8 cellular contexts compared by ENCODE assay signal in the genomic region with DNA sequence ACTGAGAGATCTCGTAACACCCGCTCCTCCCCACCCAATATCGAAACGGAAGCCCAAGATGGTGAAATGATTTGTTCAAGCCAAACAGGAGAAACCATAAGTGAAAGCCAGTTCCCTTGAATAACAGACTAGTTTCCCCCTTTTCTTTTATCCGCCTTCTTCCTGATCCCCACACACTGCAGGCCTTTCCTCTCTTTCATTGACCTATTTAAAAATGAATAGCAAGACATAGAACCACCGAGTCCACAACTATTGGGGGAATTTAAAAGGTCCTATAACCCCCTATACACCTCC. TPM values are rescaled to one million over a fixed set of nuclear protein-coding genes. Genes with fewer than 3 reads are reported as not detected.
DNase-seq lines count a peak whose midpoint lies in the region; ATAC-seq and TF ChIP-seq lines count a peak whose summit lies in the region.

No MANE protein-coding gene starts in this region.

- peak overlapping the region; percentile 69 to 91 (median 77) for H3K4me2 ChIP-seq in BLaER1 treated with 17β-estradiol and CSF1 and Interleukin-3, amounts not matched to agents 10 nM and 100 nM

- no peaks in the 10 kb centered on the region for H3K36me3 Mint-ChIP-seq in natural killer cell treated with Interleukin-12 subunit alpha and Interleukin-12 subunit beta and Interleukin-15 and Interleukin-18, amount 100 ng/mL, for 72 hours

- no peak for ATAC-seq in natural killer cell treated with Interleukin-12 subunit alpha and Interleukin-12 subunit beta and Interleukin-15 and Interleukin-18, amount 100 ng/mL, for 72 hours
- no peak for ATAC-seq in GM18861 (IDR thresholded peaks at IDR 0.05; ENCODE audit: unreplicated experiment)
- ATAC-seq in sciatic nerve = no peak

- no peaks in the 10 kb centered on the region for H3K9me3 ChIP-seq in BLaER1 treated with 17β-estradiol and CSF1 and Interleukin-3, amounts not matched to agents 10 nM and 100 nM (replicated peaks in 1 of 11)

- peaks cover 26 to 27% of the 10 kb centered on the region in 2 donors for H3K4me1 Mint-ChIP-seq in natural killer cell treated with Interleukin-12 subunit alpha and Interleukin-12 subunit beta and Interleukin-15 and Interleukin-18, amount 100 ng/mL, for 72 hours (ENCODE audit: low read depth in 2 of 2)

- peaks cover 17 to 40% (median 19%) of the 10 kb centered on the region in 10 experiments; a peak in 17 of 20 replicates for H3K4me1 ChIP-seq in BLaER1 treated with 17β-estradiol and CSF1 and Interleukin-3, amounts not matched to agents 10 nM and 100 nM

- H3K9ac ChIP-seq in BLaER1 treated with 17β-estradiol and CSF1 and Interleukin-3, amounts not matched to agents 10 nM and 100 nM = peak overlapping the region; percentile 78 to 87 (median 84)

- no peaks in the 10 kb centered on the region for H3K27me3 ChIP-seq in BLaER1 treated with 17β-estradiol and CSF1 and Interleukin-3, amounts not matched to agents 10 nM and 100 nM

- no peaks in the 10 kb centered on the region for H4K20me1 ChIP-seq in BLaER1 treated with 17β-estradiol and CSF1 and Interleukin-3, amounts not matched to agents 10 nM and 100 nM

- peak; percentile 41 for DNase-seq in KBM-7
- DNase-seq in coronary artery (ENCODE audit: low spot score) = no peak
- DNase-seq in natural killer cell treated with Interleukin-12 subunit alpha and Interleukin-12 subunit beta and Interleukin-15 and Interleukin-18, amount 100 ng/mL, for 72 hours (ENCODE audit: low spot score) = no peak
- DNase-seq in medulla oblongata (ENCODE audit: extremely low spot score) = no peak
- no peak for DNase-seq in sciatic nerve (ENCODE audit: low spot score)
- no peak for DNase-seq in NCI-H1105 treated with DMSO at 0.1 percent for 48 hours (lab: John Stamatoyannopoulos, UW)

- peak overlapping the region; percentile 80 to 93 (median 85) for H3K27ac ChIP-seq in BLaER1 treated with 17β-estradiol and CSF1 and Interleukin-3, amounts not matched to agents 10 nM and 100 nM
- H3K27ac ChIP-seq in coronary artery = peak overlapping the region; percentile 90 to 98

- no peak for TF ChIP-seq CTCF in coronary artery (IDR thresholded peaks at IDR 0.05)

- peak overlapping the region; percentile 50 to 77 (median 70) for H3K4me3 ChIP-seq in BLaER1 treated with 17β-estradiol and CSF1 and Interleukin-3, amounts not matched to agents 10 nM and 100 nM
- peak overlapping the region; percentile 82 for H3K4me3 ChIP-seq in coronary artery

- peak overlapping the region; percentile 96 to 98 for H3K27ac Mint-ChIP-seq in natural killer cell treated with Interleukin-12 subunit alpha and Interleukin-12 subunit beta and Interleukin-15 and Interleukin-18, amount 100 ng/mL, for 72 hours

- H3K27me3 Mint-ChIP-seq in natural killer cell treated with Interleukin-12 subunit alpha and Interleukin-12 subunit beta and Interleukin-15 and Interleukin-18, amount 100 ng/mL, for 72 hours = no peaks in the 10 kb centered on the region

- H3K36me3 ChIP-seq in BLaER1 treated with 17β-estradiol and CSF1 and Interleukin-3, amounts not matched to agents 10 nM and 100 nM = peaks cover 21 to 34% (median 27%) of the 10 kb centered on the region in 11 experiments

- in situ Hi-C loops in KBM-7 (cut with MboI; ENCODE audit: low pct_unique_long_range_greater_than_20kb, low sequenced_read_pairs) = loop anchor here (25.0 kb wide), 1 partner anchor 790 kb away; no protein-coding TSS in a partner anchor

- intact Hi-C loops in sciatic nerve (cut with DNase I) = no loop called here

- H3K9me3 Mint-ChIP-seq in natural killer cell treated with Interleukin-12 subunit alpha and Interleukin-12 subunit beta and Interleukin-15 and Interleukin-18, amount 100 ng/mL, for 72 hours = no peaks in the 10 kb centered on the region

- H3K4me3 Mint-ChIP-seq in natural killer cell treated with Interleukin-12 subunit alpha and Interleukin-12 subunit beta and Interleukin-15 and Interleukin-18, amount 100 ng/mL, for 72 hours = peak overlapping the region; percentile 89

RNA-seq across cellular contexts. Expression of gene COX17, which starts 0.4 kb away (rescaled TPM):
- total RNA-seq in natural killer cell treated with Interleukin-12 subunit alpha and Interleukin-12 subunit beta and Interleukin-15 and Interleukin-18, amount 100 ng/mL, for 72 hours = 10 to 100 TPM; 98.7 to 99.9 TPM
- 38.8 TPM for total RNA-seq in sciatic nerve

RNA-seq across cellular contexts. Expression of gene POPDC2, which starts 17.2 kb away (rescaled TPM):
- total RNA-seq in natural killer cell treated with Interleukin-12 subunit alpha and Interleukin-12 subunit beta and Interleukin-15 and Interleukin-18, amount 100 ng/mL, for 72 hours = 1 to 10 TPM; 3.6 to 4.1 TPM
- total RNA-seq in sciatic nerve = 4.9 TPM

RNA-seq across cellular contexts. Expression of gene CFAP91, which starts 25.2 kb away (rescaled TPM):
- total RNA-seq in natural killer cell treated with Interleukin-12 subunit alpha and Interleukin-12 subunit beta and Interleukin-15 and Interleukin-18, amount 100 ng/mL, for 72 hours = not detected
- 17.3 TPM for total RNA-seq in sciatic nerve

Comparison
In these comparisons a context has a peak if more than half of its experiments do, and no peak if none do; other contexts are left out.
1. RNA of gene CFAP91, which starts 25.2 kb away (total RNA-seq): 17.3 TPM in sciatic nerve (single experiment); not detected in natural killer cell treated with Interleukin-12 subunit alpha and Interleukin-12 subunit beta and Interleukin-15 and Interleukin-18, amount 100 ng/mL, for 72 hours; every median in the first group is over 10 times any median in the second.